In the genomic region with DNA sequence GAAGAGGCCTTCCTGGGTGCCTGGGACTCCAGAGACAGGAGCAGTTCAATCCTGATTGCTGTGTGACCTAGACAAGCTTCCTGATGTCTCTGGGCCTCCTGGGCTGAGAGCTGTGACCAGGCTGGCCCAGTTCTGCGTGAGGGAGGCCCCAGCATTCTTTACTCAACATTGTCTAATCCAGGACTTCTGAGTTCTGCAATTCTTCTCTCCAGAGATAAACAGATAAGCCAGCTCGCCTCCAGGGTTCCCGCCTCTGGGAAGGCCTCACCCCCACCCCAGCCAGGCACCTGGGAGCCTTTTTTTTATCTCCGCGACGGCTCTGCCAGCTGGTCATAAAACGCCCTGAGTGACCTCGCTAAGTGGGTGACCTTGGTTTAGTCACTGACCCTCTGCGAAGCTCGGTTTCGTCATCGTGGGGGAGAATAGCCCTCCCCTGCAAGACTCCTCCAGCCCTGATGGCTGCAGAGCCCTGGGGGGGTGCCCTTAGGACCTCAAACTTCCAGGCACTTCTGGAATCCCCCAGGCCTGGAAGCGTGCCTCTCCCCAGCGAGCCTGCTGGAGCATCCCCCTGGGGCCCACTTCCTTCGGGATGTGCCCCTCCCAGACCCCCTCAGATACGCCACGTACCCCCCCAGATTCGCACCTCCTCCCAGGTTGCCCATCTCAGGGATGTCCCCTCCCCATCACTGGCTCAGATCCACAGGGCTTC, we compare ENCODE assay signal across 9 cellular contexts. TPM values are rescaled to one million over a fixed set of nuclear protein-coding genes. Genes with fewer than 3 reads are reported as not detected.
A peak's percentile ranks its signal among the peaks of the same experiment; 100 is the strongest.
DNase-seq lines count a peak whose midpoint lies in the region; ATAC-seq and TF ChIP-seq lines count a peak whose summit lies in the region.
"Had no signal": no experiment of that assay in that cellular context is flagged by ENCODE, and none has a peak within 500 bp of the region (broad histone marks: within the 10 kb centered on the region; RNA-seq: fewer than 3 reads in every experiment).

No MANE protein-coding gene starts in this region.

- H3K27ac ChIP-seq in osteoblast (ENCODE audit: low read depth, low read length) = no peak overlapping the region
- H3K27ac ChIP-seq: SK-N-MC had no signal

- no peaks in the 10 kb centered on the region for H3K79me2 ChIP-seq in osteoblast (ENCODE audit: insufficient read depth, low read length)

- no peak overlapping the region for H3K27ac Mint-ChIP-seq in natural killer cell

- peaks cover 4 to 6% of the 10 kb centered on the region in 2 donors for H3K27me3 Mint-ChIP-seq in natural killer cell (ENCODE audit: low read depth in 2 of 2)

- peaks cover 7% of the 10 kb centered on the region for H3K27me3 ChIP-seq in osteoblast (ENCODE audit: insufficient read depth, low read length)

- H4K20me1 ChIP-seq in osteoblast (ENCODE audit: insufficient read depth, low read length) = no peaks in the 10 kb centered on the region

- no peak for TF ChIP-seq CTCF in epithelial cell of esophagus (IDR thresholded peaks at IDR 0.05; ENCODE audit: insufficient read depth, low read depth, low read length, missing control alignments)
- TF ChIP-seq CTCF in osteoblast (IDR thresholded peaks at IDR 0.05; ENCODE audit: extremely low read depth, low read depth, low read length) = no peak
- no peak for TF ChIP-seq CTCF in natural killer cell (IDR thresholded peaks at IDR 0.05)

- H3K36me3 Mint-ChIP-seq in natural killer cell = no peaks in the 10 kb centered on the region

- H3K4me1 Mint-ChIP-seq in natural killer cell = no peaks in the 10 kb centered on the region

- ATAC-seq in natural killer cell = no peak
- ATAC-seq in HG03439 (IDR thresholded peaks at IDR 0.05; ENCODE audit: unreplicated experiment) = no peak
- ATAC-seq in GM19035 (IDR thresholded peaks at IDR 0.05; ENCODE audit: unreplicated experiment) = no peak

- H3K9me3 ChIP-seq in osteoblast (ENCODE audit: low read depth, low read length) = no peaks in the 10 kb centered on the region

- DNase-seq in EL (peak; percentile 97), NCI-H146 treated with DMSO at 0.1 percent for 48 hours (lab: John Stamatoyannopoulos, UW; ENCODE audit: unreplicated experiment) (peak; percentile 59), epithelial cell of esophagus (ENCODE audit: low read depth) (no peak), osteoblast (ENCODE audit: insufficient read length, low spot score, missing footprints) (peak; percentile 95), natural killer cell (no peak), amygdala (lab: John Stamatoyannopoulos, UW) (no peak)

- intact Hi-C loops in natural killer cell (cut with micrococcal nuclease) = no loop called here

- peak overlapping the region; percentile 36 for H3K4me2 ChIP-seq in osteoblast (ENCODE audit: insufficient read depth, low read length)

- no peaks in the 10 kb centered on the region for H3K9me3 Mint-ChIP-seq in natural killer cell

- H3K36me3 ChIP-seq in osteoblast (ENCODE audit: insufficient read depth, low read length) = no peaks in the 10 kb centered on the region

- no peak overlapping the region for H3K4me3 Mint-ChIP-seq in natural killer cell

- no peak overlapping the region for H2AFZ ChIP-seq in osteoblast (ENCODE audit: low read length)

- H3K4me3 ChIP-seq in epithelial cell of esophagus (ENCODE audit: low read length) (peak overlapping the region; percentile 62), osteoblast (ENCODE audit: insufficient read depth, low read length) (no peak overlapping the region)
- H3K4me3 ChIP-seq: SK-N-MC had no signal

- H3K4me1 ChIP-seq in osteoblast (ENCODE audit: insufficient read depth, low read length) = peaks cover 10% of the 10 kb centered on the region

RNA-seq across cellular contexts. Expression of gene SULT2B1, which starts 1.9 kb away (rescaled TPM):
- total RNA-seq in osteoblast (under 0.01 TPM in 1 of 2 replicates, not detected in the other), natural killer cell (under 1 TPM in 1 of 3 donors, not detected in 2; 0.40 TPM)

RNA-seq across cellular contexts. Expression of gene LMTK3, which starts 42.2 kb away (rescaled TPM):
- not detected in 2 replicates for total RNA-seq in osteoblast
- 1 to 10 TPM in 2 of 3 donors, under 1 TPM in 1; 0.64 to 2.9 (median 1.9) TPM for total RNA-seq in natural killer cell

RNA-seq across cellular contexts. Expression of gene SPACA4, which starts 52.7 kb away (rescaled TPM):
- not detected in 2 replicates for total RNA-seq in osteoblast
- total RNA-seq in natural killer cell = not detected

Comparison
In these comparisons a context has a peak if more than half of its experiments do, and no peak if none do; other contexts are left out.
1. DNase-seq: peak in EL (single experiment), NCI-H146 treated with DMSO at 0.1 percent for 48 hours (single experiment) and osteoblast (single experiment); none in epithelial cell of esophagus (single experiment), natural killer cell (single experiment) and amygdala (0 of 56).